1 cellular context compared by ENCODE assay signal in the genomic region with DNA sequence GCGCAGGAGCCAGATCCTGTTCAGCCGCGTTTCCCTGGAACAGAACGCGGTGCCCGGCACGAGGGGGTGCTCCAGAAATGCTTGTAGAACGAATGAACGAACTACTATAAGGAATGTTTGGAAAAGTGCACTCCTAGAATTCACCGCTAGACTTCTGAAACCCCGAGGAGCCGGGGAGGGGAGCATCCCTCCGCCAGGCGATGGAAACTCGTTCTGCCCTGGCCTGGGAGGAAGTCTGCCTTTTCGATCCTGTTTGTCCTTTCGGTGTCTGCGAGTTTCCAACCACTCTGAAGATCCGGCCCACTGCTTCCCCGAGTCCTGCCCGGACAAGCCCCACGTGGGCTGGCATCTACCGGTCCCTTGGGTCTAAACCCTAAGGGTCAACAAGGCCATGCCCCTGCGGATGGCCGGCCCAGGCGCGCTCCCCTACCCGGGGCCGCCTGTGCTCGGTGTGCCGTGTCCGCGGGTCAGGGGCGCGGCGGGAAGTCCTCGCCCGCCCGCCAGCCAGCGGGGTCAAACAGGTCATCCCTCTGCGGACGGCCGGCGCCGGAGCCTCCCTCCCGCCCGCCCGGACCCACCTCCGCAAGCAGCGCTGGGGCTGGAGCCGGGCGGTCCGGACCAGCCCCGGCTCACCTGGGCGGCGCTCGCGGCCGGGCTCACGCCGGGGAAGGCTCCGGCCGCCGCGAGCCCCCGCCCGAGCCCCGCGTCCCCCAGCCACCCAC.
TF ChIP-seq lines count a peak whose summit lies in the region.

No MANE protein-coding gene starts in this region.

TF ChIP-seq in HepG2, 621 proteins besides CTCF, POLR2A, EP300 and RAD21 (continued from another document):
- TF ChIP-seq GZF1 (CRISPR knock-in tag; IDR thresholded peaks at IDR 0.05) (no peak), ZZZ3 (CRISPR knock-in tag; IDR thresholded peaks at IDR 0.05; ENCODE audit: borderline replicate concordance) (no peak), SSRP1 (CRISPR knock-in tag; IDR thresholded peaks at IDR 0.05) (no peak), ZNF205 (CRISPR knock-in tag; IDR thresholded peaks at IDR 0.05) (0 out of 2 replicates have a peak, but pooled peaks have one; percentile 50)
